15 cellular contexts compared by ENCODE assay signal in genomic region chr7:123751816-123752215, GRCh38. TPM values are rescaled to one million over a fixed set of nuclear protein-coding genes. Genes with fewer than 3 reads are reported as not detected.
DNase-seq lines count a peak whose midpoint lies in the region; ATAC-seq and TF ChIP-seq lines count a peak whose summit lies in the region.
"Had no signal": no experiment of that assay in that cellular context is flagged by ENCODE, and none has a peak within 500 bp of the region (broad histone marks: within the 10 kb centered on the region; RNA-seq: fewer than 3 reads in every experiment).

No MANE protein-coding gene starts in this region.

- H3K4me1 ChIP-seq in cardiac muscle cell (ENCODE audit: low read depth) = peaks cover 27% of the 10 kb centered on the region
- H3K4me1 ChIP-seq in right cardiac atrium (ENCODE audit: control insufficient read depth, insufficient read depth, low read length) = no peaks in the 10 kb centered on the region
- peaks cover 0 to 38% (median 14%) of the 10 kb centered on the region in 4 donors for H3K4me1 ChIP-seq in tibial nerve

- H3K36me3 ChIP-seq in cardiac muscle cell = no peaks in the 10 kb centered on the region
- no peaks in the 10 kb centered on the region for H3K36me3 ChIP-seq in tibial nerve

- H3K27ac ChIP-seq in cardiac muscle cell (no peak overlapping the region), right cardiac atrium (ENCODE audit: low read length) (no peak overlapping the region), tibial nerve (peak overlapping the region in 2 of 4 donors; percentile 3 to 96)

- DNase-seq in cardiac muscle cell (ENCODE audit: low read depth in 1 of 2, low spot score in 1 of 2) = peak in 1 of 2 donors; percentile 81
- no peak for DNase-seq in right cardiac atrium
- DNase-seq in activated naive CD8-positive, alpha-beta T cell treated with anti-CD3 and anti-CD28 coated beads, Interleukin-2, amount 50 U/mL, for 24 hours = no peak
- peak; percentile 21 for DNase-seq in fibroblast of villous mesenchyme (ENCODE audit: low read depth)
- no peak for DNase-seq in tibial nerve (ENCODE audit: low spot score in 2 of 2)
- no peak for DNase-seq in SK-N-DZ (ENCODE audit: low spot score)
- DNase-seq in effector CD4-positive, alpha-beta T cell = no peak
- DNase-seq in cortex of kidney (lab: John Stamatoyannopoulos, UW) = no peak
- DNase-seq: foreskin fibroblast, GOT3, islet precursor cell, NCI-H187, NCI-H774, SIG-M5 had no signal

- H3K9me3 Mint-ChIP-seq in activated naive CD8-positive, alpha-beta T cell treated with anti-CD3 and anti-CD28 coated beads, Interleukin-2, amount 50 U/mL, for 24 hours = no peaks in the 10 kb centered on the region
- H3K9me3 Mint-ChIP-seq: dendritic cell treated with granulocyte-macrophage colony-stimulating factor and Interleukin-4, amounts not matched to agents 40 ng/mL and 50 ng/mL, for 4 days had no signal

- H3K27ac Mint-ChIP-seq in activated naive CD8-positive, alpha-beta T cell treated with anti-CD3 and anti-CD28 coated beads, Interleukin-2, amount 50 U/mL, for 24 hours = peak overlapping the region; percentile 50
- H3K27ac Mint-ChIP-seq: dendritic cell treated with granulocyte-macrophage colony-stimulating factor and Interleukin-4, amounts not matched to agents 40 ng/mL and 50 ng/mL, for 4 days had no signal

- no peak for TF ChIP-seq EP300 in tibial nerve (IDR thresholded peaks at IDR 0.05)

- no peaks in the 10 kb centered on the region for H3K27me3 ChIP-seq in cardiac muscle cell
- no peaks in the 10 kb centered on the region for H3K27me3 ChIP-seq in right cardiac atrium (ENCODE audit: control insufficient read depth, insufficient read depth)
- H3K27me3 ChIP-seq in tibial nerve = no peaks in the 10 kb centered on the region

- TF ChIP-seq CTCF in cardiac muscle cell (IDR thresholded peaks at IDR 0.05; ENCODE audit: low read depth, low read length) = no peak
- TF ChIP-seq CTCF in fibroblast of villous mesenchyme (IDR thresholded peaks at IDR 0.05; ENCODE audit: insufficient read depth, low read depth, low read length) = no peak
- TF ChIP-seq CTCF in tibial nerve (IDR thresholded peaks at IDR 0.05) = no peak

- peaks cover 4% of the 10 kb centered on the region for H3K36me3 Mint-ChIP-seq in activated naive CD8-positive, alpha-beta T cell treated with anti-CD3 and anti-CD28 coated beads, Interleukin-2, amount 50 U/mL, for 24 hours (ENCODE audit: low read depth)

- H3K4me1 Mint-ChIP-seq in activated naive CD8-positive, alpha-beta T cell treated with anti-CD3 and anti-CD28 coated beads, Interleukin-2, amount 50 U/mL, for 24 hours = peaks cover 53% of the 10 kb centered on the region

- H3K9me3 ChIP-seq in cardiac muscle cell (ENCODE audit: low read depth) (no peaks in the 10 kb centered on the region), right cardiac atrium (ENCODE audit: control insufficient read depth, low read length) (no peaks in the 10 kb centered on the region), tibial nerve (no peaks in the 10 kb centered on the region)

- intact Hi-C loops in right cardiac atrium (cut with DNase I) = no loop called here

- H3K27me3 Mint-ChIP-seq in activated naive CD8-positive, alpha-beta T cell treated with anti-CD3 and anti-CD28 coated beads, Interleukin-2, amount 50 U/mL, for 24 hours = no peaks in the 10 kb centered on the region
- H3K27me3 Mint-ChIP-seq: dendritic cell treated with granulocyte-macrophage colony-stimulating factor and Interleukin-4, amounts not matched to agents 40 ng/mL and 50 ng/mL, for 4 days had no signal

- peak overlapping the region; percentile 33 for H3K4me3 Mint-ChIP-seq in activated naive CD8-positive, alpha-beta T cell treated with anti-CD3 and anti-CD28 coated beads, Interleukin-2, amount 50 U/mL, for 24 hours
- H3K4me3 Mint-ChIP-seq: dendritic cell treated with granulocyte-macrophage colony-stimulating factor and Interleukin-4, amounts not matched to agents 40 ng/mL and 50 ng/mL, for 4 days had no signal

- TF ChIP-seq POLR2A in tibial nerve (IDR thresholded peaks at IDR 0.05) = no peak

- H3K4me3 ChIP-seq in cardiac muscle cell (peak overlapping the region; percentile 7), right cardiac atrium (ENCODE audit: low read length) (no peak overlapping the region), fibroblast of villous mesenchyme (ENCODE audit: low read depth, low read length) (no peak overlapping the region), tibial nerve (no peak overlapping the region)

- no peak for ATAC-seq in right cardiac atrium
- no peak for ATAC-seq in activated naive CD8-positive, alpha-beta T cell treated with anti-CD3 and anti-CD28 coated beads, Interleukin-2, amount 50 U/mL, for 24 hours

- WGBS in right cardiac atrium = 40% methylated on average over 1 of the region's 1 CpG
- 40 to 44% methylated on average over 1 of the region's 1 CpG for WGBS in tibial nerve, 2 donors

RNA-seq across cellular contexts. Expression of gene WASL, which starts 3.0 kb away (rescaled TPM):
- 19.7 and 25.7 TPM in 2 replicates for total RNA-seq in cardiac muscle cell
- 36.8 and 45.4 TPM in 2 replicates for polyA plus RNA-seq in cardiac muscle cell
- 10 to 100 TPM; 24.7 to 32.5 (median 28.6) TPM for total RNA-seq in right cardiac atrium
- 16.9 TPM for polyA plus RNA-seq in right cardiac atrium
- 18.0 and 22.5 TPM in 2 replicates for total RNA-seq in fibroblast of villous mesenchyme
- 10 to 100 TPM; 32.6 to 40.0 (median 37.3) TPM for total RNA-seq in tibial nerve
- polyA plus RNA-seq in SK-N-DZ (2014; cell fraction: cytosol; rRNA removed) = 16.2 and 19.5 TPM in 2 replicates
- polyA plus RNA-seq in SK-N-DZ (2014; cell fraction: nucleus; rRNA removed) = 7.9 and 10.3 TPM in 2 replicates
